ENCODE assay signal across 8 cellular contexts in the genomic region with DNA sequence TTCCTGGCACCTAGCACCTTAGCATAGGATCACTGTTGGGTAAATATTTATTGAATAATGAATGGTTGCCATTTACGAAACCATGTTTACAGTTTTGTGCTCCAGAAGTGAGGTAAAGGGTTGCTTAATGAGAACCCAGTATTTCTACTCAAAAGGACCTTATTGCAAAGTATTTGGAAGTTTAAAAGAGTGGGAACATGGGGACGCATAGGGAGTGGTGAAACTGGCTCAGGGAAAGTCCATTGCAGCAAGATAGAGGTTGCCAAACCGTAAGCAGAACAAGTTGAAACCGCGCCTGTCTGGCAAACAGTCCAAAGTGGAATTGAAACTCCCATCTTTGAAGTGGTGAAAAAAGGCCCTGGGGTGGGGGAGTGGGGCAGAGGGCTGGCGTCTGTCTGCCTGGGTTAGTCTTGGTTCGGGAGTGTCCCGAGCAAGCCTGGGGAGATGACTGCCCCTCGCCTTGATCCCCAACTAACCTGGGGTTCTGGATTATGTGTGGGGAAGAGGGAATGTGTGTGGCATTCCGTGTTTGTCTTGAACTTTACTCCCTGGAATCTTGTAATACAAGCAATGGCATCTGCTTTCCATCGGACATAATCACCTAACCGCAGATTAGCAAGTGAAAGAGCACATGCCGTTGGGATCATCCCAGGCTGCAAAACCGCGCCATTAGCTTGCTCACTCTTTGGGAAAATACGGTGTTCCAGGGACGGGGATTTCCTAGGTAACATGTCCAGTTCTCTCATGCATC. TPM values are rescaled to one million over a fixed set of nuclear protein-coding genes. Genes with fewer than 3 reads are reported as not detected.
DNase-seq lines count a peak whose midpoint lies in the region; ATAC-seq and TF ChIP-seq lines count a peak whose summit lies in the region.

No MANE protein-coding gene starts in this region.

- H3K27ac ChIP-seq in breast epithelium (peak overlapping the region; percentile 84 to 88), lung (ENCODE audit: low read depth in 1 of 2, low read length in 1 of 2) (peak overlapping the region; percentile 7 to 99), urinary bladder (ENCODE audit: low read depth) (peak overlapping the region; percentile 90)

- H3K36me3 ChIP-seq in breast epithelium (no peaks in the 10 kb centered on the region), lung (ENCODE audit: control insufficient read depth in 2 of 2, insufficient read depth in 2 of 2, low read length in 2 of 2) (peaks cover 0 to 5% of the 10 kb centered on the region in 2 donors), urinary bladder (ENCODE audit: insufficient read depth) (no peaks in the 10 kb centered on the region)

- no peak for TF ChIP-seq CTCF in breast epithelium (IDR thresholded peaks at IDR 0.05)
- no peak for TF ChIP-seq CTCF in lung (IDR thresholded peaks at IDR 0.05; ENCODE audit: control extremely low read depth, extremely low read depth)

- intact Hi-C loops in breast epithelium (cut with DNase I; ENCODE audit: low total_unique reads): no loop called here

- DNase-seq in EL (peak; percentile 59), HT-29 (ENCODE audit: low spot score) (peak; percentile 72), breast epithelium (ENCODE audit: low spot score in 2 of 2) (peak; percentile 66 to 69), lung (ENCODE audit: low spot score) (peak; percentile 83), middle frontal gyrus (ENCODE audit: extremely low spot score, low spot score) (no peak), NCI-H748 (lab: John Stamatoyannopoulos, UW; ENCODE audit: unreplicated experiment) (no peak)

- no peak for TF ChIP-seq POLR2A in breast epithelium (IDR thresholded peaks at IDR 0.05)

- H3K27me3 ChIP-seq in breast epithelium (no peaks in the 10 kb centered on the region), lung (ENCODE audit: control insufficient read depth, insufficient read depth) (no peaks in the 10 kb centered on the region)

- H3K4me3 ChIP-seq in breast epithelium (peak overlapping the region in 2 of 3 donors; percentile 25 to 52), lung (no peak overlapping the region), urinary bladder (ENCODE audit: low read depth, low read length) (no peak overlapping the region)

- 28 to 36% methylated on average over 17 of the region's 17 CpGs for WGBS in lung, 2 donors
- WGBS in urinary bladder: 18% methylated on average over 17 of the region's 17 CpGs

- peaks cover 3 to 32% of the 10 kb centered on the region in 2 donors for H3K4me1 ChIP-seq in breast epithelium
- H3K4me1 ChIP-seq in lung (ENCODE audit: control insufficient read depth in 2 of 2, insufficient read depth in 2 of 2, low read length in 2 of 2): peaks cover 10 to 44% of the 10 kb centered on the region in 2 donors
- H3K4me1 ChIP-seq in urinary bladder (ENCODE audit: insufficient read depth): peaks cover 4% of the 10 kb centered on the region

- H3K9me3 ChIP-seq in breast epithelium (no peaks in the 10 kb centered on the region), lung (ENCODE audit: control insufficient read depth in 2 of 2, insufficient read depth in 1 of 2, low read length in 1 of 2) (no peaks in the 10 kb centered on the region)

- ATAC-seq in lung (ENCODE audit: insufficient read depth, low FRiP score): peak; percentile 37
- no peak for ATAC-seq in GM18873 (IDR thresholded peaks at IDR 0.05; ENCODE audit: low FRiP score, unreplicated experiment)

RNA-seq across cellular contexts. Expression of a gene that starts 7.2 kb away (rescaled TPM):
- total RNA-seq in HT-29 (2014; rRNA removed; shearing (Covaris generic)): 70.9 and 94.6 TPM in 2 replicates
- total RNA-seq in breast epithelium: 100 to 1,000 TPM in 1 of 3 donors, 10 to 100 TPM in 2; 56.4 to 433 (median 63.4) TPM
- 100 to 1,000 TPM in 1 of 2 donors, 10 to 100 TPM in 1; 48.5 to 324 TPM for total RNA-seq in lung
- 100 to 1,000 TPM; 157 to 158 TPM for polyA plus RNA-seq in lung
- 13.0 TPM for total RNA-seq in urinary bladder
- polyA plus RNA-seq in urinary bladder: 219 TPM

Comparison
In these comparisons a context has a peak if more than half of its experiments do, and no peak if none do; other contexts are left out.
1. DNase-seq: peak in EL (single experiment), HT-29 (single experiment), breast epithelium (2 of 2) and lung (single experiment); none in middle frontal gyrus (single experiment) and NCI-H748 (single experiment).
2. H3K4me3 ChIP-seq: peak in breast epithelium (2 of 3); none in lung (single experiment) and urinary bladder (single experiment).
3. Peak in every context shown above with its lines, with median percentiles within 50 percentile points of each other: H3K27ac ChIP-seq.